12 cellular contexts compared by ENCODE assay signal in genomic region chr10:78831457-78831856, GRCh38.
"Had no signal": no experiment of that assay in that cellular context is flagged by ENCODE, and none has a peak within 500 bp of the region (broad histone marks: within the 10 kb centered on the region; RNA-seq: fewer than 3 reads in every experiment).

No MANE protein-coding gene starts in this region.

- ATAC-seq: naive thymus-derived CD8-positive, alpha-beta T cell had no signal

- H3K4me3 ChIP-seq: lung, ovary, skin epidermis had no signal

- H3K27ac ChIP-seq: ovary, skin epidermis had no signal

- H3K4me1 Mint-ChIP-seq: activated naive CD4-positive, alpha-beta T cell treated with anti-CD3 and anti-CD28 coated beads, Interleukin-2, amount 50 U/mL, for 24 hours had no signal

- H3K27me3 ChIP-seq: ovary had no signal

- DNase-seq: activated CD4-positive, alpha-beta T cell treated with anti-CD3 and anti-CD28 coated beads, Interleukin-2, amount 50 U/mL, for 1 hour; activated CD4-positive, CD25-positive, alpha-beta regulatory T cell; activated effector memory CD4-positive, alpha-beta T cell treated with Interleukin-2 at 50 U/mL for 16 hours; activated T-cell treated with anti-CD3 and anti-CD28 coated beads, Interleukin-2, amount 50 U/mL, for 24 hours; amygdala; hypothalamus; kidney glomerular epithelial cell; naive thymus-derived CD8-positive, alpha-beta T cell; ovary had no signal

- H3K27ac Mint-ChIP-seq: activated naive CD4-positive, alpha-beta T cell treated with anti-CD3 and anti-CD28 coated beads, Interleukin-2, amount 50 U/mL, for 24 hours; activated T-cell treated with anti-CD3 and anti-CD28 coated beads, Interleukin-2, amount 50 U/mL, for 24 hours; naive thymus-derived CD8-positive, alpha-beta T cell had no signal

- H3K4me3 Mint-ChIP-seq: activated naive CD4-positive, alpha-beta T cell treated with anti-CD3 and anti-CD28 coated beads, Interleukin-2, amount 50 U/mL, for 24 hours; activated T-cell treated with anti-CD3 and anti-CD28 coated beads, Interleukin-2, amount 50 U/mL, for 24 hours; naive thymus-derived CD8-positive, alpha-beta T cell had no signal

- H3K36me3 ChIP-seq: ovary had no signal
